10 cellular contexts compared by ENCODE assay signal in the genomic region with DNA sequence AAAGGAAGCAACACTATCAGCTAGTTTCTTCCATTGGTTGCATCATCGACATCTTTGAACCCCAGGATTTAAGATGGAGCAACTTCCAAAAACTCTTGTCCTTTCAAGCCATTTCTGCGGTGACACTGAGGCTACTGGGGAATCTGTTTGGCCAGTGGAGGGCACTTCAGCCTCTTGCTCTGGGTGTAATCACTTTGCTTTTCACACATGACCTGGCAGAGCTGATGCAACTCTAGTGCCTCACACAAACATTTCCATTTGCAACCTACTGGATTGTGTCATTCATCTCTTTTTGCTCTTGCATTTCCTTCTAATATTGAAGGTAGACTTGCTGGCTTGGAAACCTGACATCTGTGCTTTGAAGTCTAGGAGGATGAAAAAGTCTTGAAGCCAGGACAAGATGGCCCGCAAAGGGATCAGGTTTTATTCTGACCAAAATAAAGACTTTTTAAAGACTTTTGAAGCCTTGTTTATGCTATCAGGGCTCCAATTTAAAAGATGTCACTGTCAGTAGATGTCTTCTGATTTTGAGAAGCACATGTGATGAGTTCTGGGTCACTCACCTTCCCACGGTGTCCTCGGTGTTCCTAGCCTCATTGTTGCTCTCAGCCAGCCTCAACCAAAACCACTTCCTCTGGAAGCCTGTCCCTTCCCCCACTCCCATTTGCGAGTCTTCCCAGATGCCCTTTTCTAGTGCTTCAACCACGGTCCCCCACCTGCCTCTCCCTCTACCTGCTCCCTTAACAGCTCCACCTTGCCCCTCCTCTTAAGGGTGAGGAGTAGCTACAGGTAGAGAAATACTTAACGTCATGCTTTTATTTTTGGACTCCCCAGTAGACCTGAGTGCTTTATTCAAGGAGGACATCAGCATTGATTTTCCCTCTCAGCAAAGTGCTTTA.
DNase-seq lines count a peak whose midpoint lies in the region; ATAC-seq lines count a peak whose summit lies in the region.
"Had no signal": no experiment of that assay in that cellular context is flagged by ENCODE, and none has a peak within 500 bp of the region (broad histone marks: within the 10 kb centered on the region; RNA-seq: fewer than 3 reads in every experiment).

No MANE protein-coding gene starts in this region.

- H3K27ac Mint-ChIP-seq in natural killer cell treated with Interleukin-12 subunit alpha and Interleukin-12 subunit beta and Interleukin-15 and Interleukin-18, amount 100 ng/mL, for 72 hours, result peak overlapping the region in 1 of 2 donors; percentile 55
- H3K27ac Mint-ChIP-seq: activated naive CD4-positive, alpha-beta T cell treated with anti-CD3 and anti-CD28 coated beads, Interleukin-2, amount 50 U/mL, for 24 hours; stimulated activated naive CD8-positive, alpha-beta T cell treated with anti-CD3 and anti-CD28 coated beads, Interleukin-15, Interleukin-2, amounts not matched to agents 100 ng/mL and 50 ng/mL, for 24 hours had no signal

- H3K9me3 ChIP-seq in effector memory CD4-positive, alpha-beta T cell (ENCODE audit: control insufficient read depth, low read length), result no peaks in the 10 kb centered on the region

- DNase-seq in NCI-H2227 (lab: John Stamatoyannopoulos, UW; ENCODE audit: unreplicated experiment) (peak; percentile 15), NCI-H2227 treated with DMSO at 0.1 percent for 48 hours (lab: John Stamatoyannopoulos, UW) (no peak), NCI-H774 (lab: John Stamatoyannopoulos, UW) (peak; percentile 59), dermis blood vessel endothelial cell (peak; percentile 43), medulla oblongata (ENCODE audit: extremely low spot score) (peak; percentile 83)
- DNase-seq in natural killer cell treated with Interleukin-12 subunit alpha and Interleukin-12 subunit beta and Interleukin-15 and Interleukin-18, amount 100 ng/mL, for 72 hours (ENCODE audit: low spot score), result no peak
- DNase-seq in effector memory CD4-positive, alpha-beta T cell, result no peak

- no peaks in the 10 kb centered on the region for H3K36me3 Mint-ChIP-seq in natural killer cell treated with Interleukin-12 subunit alpha and Interleukin-12 subunit beta and Interleukin-15 and Interleukin-18, amount 100 ng/mL, for 72 hours
- H3K36me3 Mint-ChIP-seq: activated naive CD4-positive, alpha-beta T cell treated with anti-CD3 and anti-CD28 coated beads, Interleukin-2, amount 50 U/mL, for 24 hours had no signal

- no peak overlapping the region for H3K4me3 Mint-ChIP-seq in natural killer cell treated with Interleukin-12 subunit alpha and Interleukin-12 subunit beta and Interleukin-15 and Interleukin-18, amount 100 ng/mL, for 72 hours
- H3K4me3 Mint-ChIP-seq: activated naive CD4-positive, alpha-beta T cell treated with anti-CD3 and anti-CD28 coated beads, Interleukin-2, amount 50 U/mL, for 24 hours; stimulated activated naive CD8-positive, alpha-beta T cell treated with anti-CD3 and anti-CD28 coated beads, Interleukin-15, Interleukin-2, amounts not matched to agents 100 ng/mL and 50 ng/mL, for 24 hours had no signal

- ATAC-seq in HG03108 (IDR thresholded peaks at IDR 0.05; ENCODE audit: unreplicated experiment), result peak; percentile 67
- no peak for ATAC-seq in natural killer cell treated with Interleukin-12 subunit alpha and Interleukin-12 subunit beta and Interleukin-15 and Interleukin-18, amount 100 ng/mL, for 72 hours

- peaks cover 7 to 10% of the 10 kb centered on the region in 2 donors for H3K4me1 Mint-ChIP-seq in natural killer cell treated with Interleukin-12 subunit alpha and Interleukin-12 subunit beta and Interleukin-15 and Interleukin-18, amount 100 ng/mL, for 72 hours (ENCODE audit: low read depth in 2 of 2)

- H3K27me3 Mint-ChIP-seq in natural killer cell treated with Interleukin-12 subunit alpha and Interleukin-12 subunit beta and Interleukin-15 and Interleukin-18, amount 100 ng/mL, for 72 hours, result peaks cover 12 to 34% of the 10 kb centered on the region in 2 donors

- H3K4me1 ChIP-seq in effector memory CD4-positive, alpha-beta T cell (ENCODE audit: control insufficient read depth, insufficient read depth, low read length, poor library complexity, severe bottlenecking), result no peaks in the 10 kb centered on the region

- no peak overlapping the region for H3K27ac ChIP-seq in effector memory CD4-positive, alpha-beta T cell (ENCODE audit: insufficient read depth, low read length, poor library complexity, severe bottlenecking)

- no peak overlapping the region for H3K4me3 ChIP-seq in effector memory CD4-positive, alpha-beta T cell (ENCODE audit: insufficient read depth, low read depth, low read length, poor library complexity, severe bottlenecking)

- no peaks in the 10 kb centered on the region for H3K27me3 ChIP-seq in effector memory CD4-positive, alpha-beta T cell (replicated peaks; ENCODE audit: control insufficient read depth, insufficient read depth, low read length, poor library complexity, severe bottlenecking)

- H3K9me3 Mint-ChIP-seq in natural killer cell treated with Interleukin-12 subunit alpha and Interleukin-12 subunit beta and Interleukin-15 and Interleukin-18, amount 100 ng/mL, for 72 hours, result no peaks in the 10 kb centered on the region
- H3K9me3 Mint-ChIP-seq: activated naive CD4-positive, alpha-beta T cell treated with anti-CD3 and anti-CD28 coated beads, Interleukin-2, amount 50 U/mL, for 24 hours; stimulated activated naive CD8-positive, alpha-beta T cell treated with anti-CD3 and anti-CD28 coated beads, Interleukin-15, Interleukin-2, amounts not matched to agents 100 ng/mL and 50 ng/mL, for 24 hours had no signal

- H3K36me3 ChIP-seq in effector memory CD4-positive, alpha-beta T cell (ENCODE audit: control insufficient read depth, insufficient read depth, low read length), result no peaks in the 10 kb centered on the region

Comparison
In these comparisons a context has a peak if more than half of its experiments do, and no peak if none do; other contexts are left out.
1. DNase-seq: peak in NCI-H2227 (single experiment), NCI-H774 (single experiment), dermis blood vessel endothelial cell (single experiment) and medulla oblongata (single experiment); none in NCI-H2227 treated with DMSO at 0.1 percent for 48 hours (single experiment), natural killer cell treated with Interleukin-12 subunit alpha and Interleukin-12 subunit beta and Interleukin-15 and Interleukin-18, amount 100 ng/mL, for 72 hours (single experiment) and effector memory CD4-positive, alpha-beta T cell (0 of 3).